Comparison of ENCODE assay signal across 1 cellular context in genomic region chr12:32515137-32515860, GRCh38.
TF ChIP-seq lines count a peak whose summit lies in the region.

No MANE protein-coding gene starts in this region.

TF ChIP-seq in H1, 55 proteins besides CTCF, POLR2A, EP300 and RAD21:
- no peak for TF ChIP-seq CHD7 (IDR thresholded peaks at IDR 0.05; ENCODE audit: insufficient replicate concordance, low read length)
- no peak for TF ChIP-seq SIRT6 (IDR thresholded peaks at IDR 0.05; ENCODE audit: low read length)
